Comparison of ENCODE assay signal across 1 cellular context in genomic region chr2:3368261-3368722, GRCh38.
TF ChIP-seq lines count a peak whose summit lies in the region.

No MANE protein-coding gene starts in this region.

TF ChIP-seq in HepG2, 621 proteins besides CTCF, POLR2A, EP300 and RAD21 (continued from another document and continues in another):
- TF ChIP-seq ZNF18 (CRISPR knock-in tag; IDR thresholded peaks at IDR 0.05; ENCODE audit: insufficient replicate concordance) (peak; percentile 72), AGO2 (optimal IDR thresholded peaks at IDR 0.05; ENCODE audit: low read depth, low read length) (no peak), ZSCAN22 (CRISPR knock-in tag; IDR thresholded peaks at IDR 0.05) (no peak; the same call in 1 of the 2 replicates), RAD51 (IDR thresholded peaks at IDR 0.05; ENCODE audit: borderline replicate concordance) (no peak), FLYWCH1 (CRISPR knock-in tag; IDR thresholded peaks at IDR 0.05) (no peak), ASH2L (IDR thresholded peaks at IDR 0.05; ENCODE audit: insufficient read length, low read depth, low read length) (no peak), ZNF451 (CRISPR knock-in tag; IDR thresholded peaks at IDR 0.05) (no peak), ZBTB37 (CRISPR knock-in tag; IDR thresholded peaks at IDR 0.05) (no peak), FOXA3 (CRISPR knock-in tag; IDR thresholded peaks at IDR 0.05) (no peak), ZNF780A (CRISPR knock-in tag; IDR thresholded peaks at IDR 0.05) (no peak), TFAP4 (IDR thresholded peaks at IDR 0.05; ENCODE audit: borderline replicate concordance, low read depth) (no peak), ZC3H13 (CRISPR knock-in tag; IDR thresholded peaks at IDR 0.05) (no peak), ZNF616 (CRISPR knock-in tag; IDR thresholded peaks at IDR 0.05; ENCODE audit: low read depth) (no peak; the same call in 1 of the 2 replicates), ZBTB40 (IDR thresholded peaks at IDR 0.05) (no peak), ZBTB40 (CRISPR knock-in tag; IDR thresholded peaks at IDR 0.05) (peak; percentile 87), TRIM22 (IDR thresholded peaks at IDR 0.05) (no peak), ZNF710 (CRISPR knock-in tag; IDR thresholded peaks at IDR 0.05; ENCODE audit: borderline replicate concordance) (no peak), ZNF414 (CRISPR knock-in tag; IDR thresholded peaks at IDR 0.05) (no peak), SUZ12 (IDR thresholded peaks at IDR 0.05; ENCODE audit: low read depth, low read length) (no peak), LBX2 (CRISPR knock-in tag; IDR thresholded peaks at IDR 0.05; ENCODE audit: borderline replicate concordance) (peak; percentile 22; the same call in 1 of the 2 replicates), PHB2 (IDR thresholded peaks at IDR 0.05; ENCODE audit: partially characterized antibody) (no peak), ZNF746 (CRISPR knock-in tag; IDR thresholded peaks at IDR 0.05) (peak; percentile 85), POLR2G (IDR thresholded peaks at IDR 0.05; ENCODE audit: low read depth, low read length) (no peak), FOXC1 (CRISPR knock-in tag; IDR thresholded peaks at IDR 0.05; ENCODE audit: borderline replicate concordance) (peak; percentile 33; the same call in 1 of the 2 replicates), RARG (CRISPR knock-in tag; IDR thresholded peaks at IDR 0.05; ENCODE audit: low read depth) (no peak), SKI (IDR thresholded peaks at IDR 0.05; ENCODE audit: partially characterized antibody) (no peak), ZBTB49 (CRISPR knock-in tag; IDR thresholded peaks at IDR 0.05; ENCODE audit: borderline replicate concordance) (0 out of 2 replicates have a peak, but pooled peaks have one; percentile 35), NCOA1 (CRISPR knock-in tag; IDR thresholded peaks at IDR 0.05) (no peak), ZHX1 (CRISPR knock-in tag; IDR thresholded peaks at IDR 0.05; ENCODE audit: low read depth) (no peak; the same call in 1 of the 2 replicates), ARHGAP35 (CRISPR knock-in tag; IDR thresholded peaks at IDR 0.05; ENCODE audit: borderline replicate concordance) (0 out of 2 replicates have a peak, but pooled peaks have one; percentile 83), KLF16 (CRISPR knock-in tag; IDR thresholded peaks at IDR 0.05) (no peak; a peak in 1 of 4 replicates)
